In genomic region chr6:1376653-1377052, GRCh38 we compare ENCODE assay signal across 29 cellular contexts. TPM values are rescaled to one million over a fixed set of nuclear protein-coding genes. Genes with fewer than 3 reads are reported as not detected.
"Had no signal": no experiment of that assay in that cellular context is flagged by ENCODE, and none has a peak within 500 bp of the region (broad histone marks: within the 10 kb centered on the region; RNA-seq: fewer than 3 reads in every experiment).

No MANE protein-coding gene starts in this region.

- H3K4me3 Mint-ChIP-seq: immature natural killer cell; nephron; neural crest cell; stimulated activated naive B cell treated with anti-CD40 and anti-IgM and Interleukin-4, amounts not matched to agents 10 μg/mL and 1 μg/mL and 100 μg/mL, for 72 hours had no signal

- H3K27ac ChIP-seq: left lung, lower lobe of right lung, pancreas, right atrium auricular region, right lobe of liver, stomach, testis, thyroid gland, transverse colon, upper lobe of left lung had no signal

- H3K4me2 ChIP-seq: smooth muscle cell had no signal

- H3K9me3 ChIP-seq: lower lobe of right lung, pancreas, right lobe of liver, testis, thyroid gland, transverse colon had no signal

- H3K27me3 ChIP-seq: testis had no signal

- H3K4me3 ChIP-seq: left lung, lower lobe of right lung, pancreas, right atrium auricular region, right lobe of liver, smooth muscle cell, stomach, testis, thyroid gland, transverse colon, upper lobe of left lung had no signal

- H3K4me1 Mint-ChIP-seq: neural crest cell had no signal

- H3K36me3 ChIP-seq: left lung, lower lobe of right lung, pancreas, right atrium auricular region, right lobe of liver, stomach, thyroid gland, transverse colon, upper lobe of left lung had no signal

- H3K36me3 Mint-ChIP-seq: immature natural killer cell; stimulated activated naive B cell treated with anti-CD40 and anti-IgM and Interleukin-4, amounts not matched to agents 10 μg/mL and 1 μg/mL and 100 μg/mL, for 72 hours had no signal

- DNase-seq: hypothalamus; immature natural killer cell; kidney; left colon; left lung; lower lobe of right lung; mammary epithelial cell; mesenchymal stem cell; naive thymus-derived CD8-positive, alpha-beta T cell; nucleus accumbens; pancreas; right lobe of liver; stimulated activated CD4-positive, alpha-beta T cell treated with anti-CD3 and anti-CD28 coated beads, Interleukin-1b, Interleukin-23, amount 100 ng/mL, for 48 hours; stimulated activated CD4-positive, alpha-beta T cell treated with anti-CD3 and anti-CD28 coated beads, Interleukin-2, amount 100 ng/mL, for 48 hours; stimulated activated CD4-positive, alpha-beta T cell treated with anti-CD3 and anti-CD28 coated beads, Interleukin-4, amount 100 ng/mL, for 4 hours; stimulated activated CD8-positive, alpha-beta memory T cell treated with anti-CD3 and anti-CD28 coated beads, Interleukin-4, amount 100 ng/mL, for 48 hours; stimulated activated naive B cell treated with anti-CD40 and anti-IgM and Interleukin-4, amounts not matched to agents 10 μg/mL and 1 μg/mL and 100 μg/mL, for 72 hours; stimulated activated naive CD8-positive, alpha-beta T cell treated with anti-CD3 and anti-CD28 coated beads, Interleukin-15, Interleukin-2, amounts not matched to agents 100 U/mL and 50 U/mL, for 24 hours; stomach; testis; thyroid gland; transverse colon had no signal

- ATAC-seq: left colon; left lung; lower lobe of right lung; naive thymus-derived CD8-positive, alpha-beta T cell; pancreas; right lobe of liver; stimulated activated naive B cell treated with anti-CD40 and anti-IgM and Interleukin-4, amounts not matched to agents 10 μg/mL and 1 μg/mL and 100 μg/mL, for 72 hours; stimulated activated naive CD8-positive, alpha-beta T cell treated with anti-CD3 and anti-CD28 coated beads, Interleukin-15, Interleukin-2, amounts not matched to agents 100 U/mL and 50 U/mL, for 24 hours had no signal

- H3K27ac Mint-ChIP-seq: immature natural killer cell, nephron had no signal

RNA-seq across cellular contexts. Expression of gene FOXF2, which starts 12.7 kb away (rescaled TPM):
- total RNA-seq: mammary epithelial cell; naive thymus-derived CD8-positive, alpha-beta T cell; neural crest cell; pulmonary artery endothelial cell had no signal
- polyA plus RNA-seq: immature natural killer cell; liver; naive thymus-derived CD8-positive, alpha-beta T cell had no signal
